ENCODE assay signal across 12 cellular contexts in genomic region chr20:45053441-45054351, GRCh38. TPM values are rescaled to one million over a fixed set of nuclear protein-coding genes. Genes with fewer than 3 reads are reported as not detected.
DNase-seq lines count a peak whose midpoint lies in the region; ATAC-seq and TF ChIP-seq lines count a peak whose summit lies in the region.
"Had no signal": no experiment of that assay in that cellular context is flagged by ENCODE, and none has a peak within 500 bp of the region (broad histone marks: within the 10 kb centered on the region; RNA-seq: fewer than 3 reads in every experiment).

No MANE protein-coding gene starts in this region.

- no peaks in the 10 kb centered on the region for H3K27me3 Mint-ChIP-seq in CD8-positive, alpha-beta memory T cell
- H3K27me3 Mint-ChIP-seq in GM23338 (ENCODE audit: insufficient read depth, low read depth, poor library complexity) (no peaks in the 10 kb centered on the region), glutamatergic neuron (ENCODE audit: unreplicated experiment) (no peaks in the 10 kb centered on the region)
- H3K27me3 Mint-ChIP-seq in activated naive CD8-positive, alpha-beta T cell treated with anti-CD3 and anti-CD28 coated beads, Interleukin-2, amount 10 ng/mL, durations not matched to agents 7 days and 5 days = no peaks in the 10 kb centered on the region
- H3K27me3 Mint-ChIP-seq in naive thymus-derived CD8-positive, alpha-beta T cell = no peaks in the 10 kb centered on the region

- no peak overlapping the region for H3K4me2 ChIP-seq in GM23338

- H3K4me3 Mint-ChIP-seq in CD8-positive, alpha-beta memory T cell = peak overlapping the region in 6 of 7 donors; percentile 11 to 59 (median 41)
- H3K4me3 Mint-ChIP-seq in GM23338 = no peak overlapping the region
- peak overlapping the region; percentile 39 for H3K4me3 Mint-ChIP-seq in activated naive CD8-positive, alpha-beta T cell treated with anti-CD3 and anti-CD28 coated beads, Interleukin-2, amount 10 ng/mL, durations not matched to agents 7 days and 5 days
- peak overlapping the region in 9 of 10 donors; percentile 6 to 65 (median 54) for H3K4me3 Mint-ChIP-seq in naive thymus-derived CD8-positive, alpha-beta T cell
- no peak overlapping the region for H3K4me3 Mint-ChIP-seq in glutamatergic neuron (ENCODE audit: unreplicated experiment)

- POLR2A ChIA-PET in CD8-positive, alpha-beta memory T cell (lab: Charles Lee) = interaction anchor here (0.6 to 0.9 kb wide), 2 partner anchors 10 to 746 kb away, joined by 3 read pairs; no protein-coding TSS in a partner anchor
- POLR2A ChIA-PET in activated naive CD8-positive, alpha-beta T cell treated with anti-CD3 and anti-CD28 coated beads, Interleukin-2, amount 10 ng/mL, durations not matched to agents 7 days and 5 days (lab: Charles Lee) = no interaction called here
- POLR2A ChIA-PET in naive thymus-derived CD8-positive, alpha-beta T cell (lab: Charles Lee) = interaction anchor here (0.5 to 1.9 kb wide), 8 partner anchors 10 to 124 kb away, joined by 3 to 5 read pairs (median 3); no protein-coding TSS in a partner anchor

- no peak overlapping the region for H2AFZ ChIP-seq in GM23338

- no peaks in the 10 kb centered on the region for H3K9me3 ChIP-seq in CD8-positive, alpha-beta memory T cell (ENCODE audit: low read length)

- H3K9me3 Mint-ChIP-seq in CD8-positive, alpha-beta memory T cell = no peaks in the 10 kb centered on the region
- H3K9me3 Mint-ChIP-seq in GM23338 (no peaks in the 10 kb centered on the region), glutamatergic neuron (ENCODE audit: unreplicated experiment) (no peaks in the 10 kb centered on the region)
- no peaks in the 10 kb centered on the region for H3K9me3 Mint-ChIP-seq in activated naive CD8-positive, alpha-beta T cell treated with anti-CD3 and anti-CD28 coated beads, Interleukin-2, amount 10 ng/mL, durations not matched to agents 7 days and 5 days
- no peaks in the 10 kb centered on the region for H3K9me3 Mint-ChIP-seq in naive thymus-derived CD8-positive, alpha-beta T cell

- H3K4me3 ChIP-seq in CD8-positive, alpha-beta memory T cell (ENCODE audit: low read length) = no peak overlapping the region
- H3K4me3 ChIP-seq in GM23338 = no peak overlapping the region

- H3K36me3 ChIP-seq in CD8-positive, alpha-beta memory T cell (ENCODE audit: insufficient read depth, low read length) = peaks cover 40% of the 10 kb centered on the region
- no peaks in the 10 kb centered on the region for H3K36me3 ChIP-seq in GM23338 (ENCODE audit: insufficient read depth)

- TF ChIP-seq CTCF in GM23338 (conservative IDR thresholded peaks at IDR 0.05; ENCODE audit: low read depth in 2 of 2) (no peak), glutamatergic neuron (IDR thresholded peaks at IDR 0.05; ENCODE audit: partially characterized antibody, unreplicated experiment) (no peak)

- no peak for ATAC-seq in GM23338
- ATAC-seq in activated naive CD8-positive, alpha-beta T cell treated with anti-CD3 and anti-CD28 coated beads, Interleukin-2, amount 10 ng/mL, durations not matched to agents 7 days and 5 days (ENCODE audit: low read depth) = peak; percentile 16
- ATAC-seq in naive thymus-derived CD8-positive, alpha-beta T cell = peak; percentile 21 to 26

- H3K9me2 ChIP-seq in GM23338 (ENCODE audit: insufficient read depth) = no peaks in the 10 kb centered on the region

- no peaks in the 10 kb centered on the region; the same call in 1 of the 2 replicates for H4K20me1 ChIP-seq in GM23338 (replicated peaks; ENCODE audit: insufficient read depth)

- H3K4me1 ChIP-seq in CD8-positive, alpha-beta memory T cell (ENCODE audit: insufficient read depth, low read length) = peaks cover 62% of the 10 kb centered on the region
- H3K4me1 ChIP-seq in GM23338 (ENCODE audit: insufficient read depth) = peaks cover 4% of the 10 kb centered on the region; the same call in 1 of the 2 replicates

- H3K27me3 ChIP-seq in CD8-positive, alpha-beta memory T cell (ENCODE audit: insufficient read depth, low read length, poor library complexity, severe bottlenecking) = no peaks in the 10 kb centered on the region
- H3K27me3 ChIP-seq in GM23338 (ENCODE audit: insufficient read depth) = no peaks in the 10 kb centered on the region

- peaks cover 81 to 92% (median 92%) of the 10 kb centered on the region in 3 donors for H3K4me1 Mint-ChIP-seq in CD8-positive, alpha-beta memory T cell
- H3K4me1 Mint-ChIP-seq in GM23338 (peaks cover 15% of the 10 kb centered on the region; the same call in 2 of the 3 replicates), glutamatergic neuron (ENCODE audit: low read depth, unreplicated experiment) (peaks cover 16% of the 10 kb centered on the region)
- peaks cover 59% of the 10 kb centered on the region for H3K4me1 Mint-ChIP-seq in activated naive CD8-positive, alpha-beta T cell treated with anti-CD3 and anti-CD28 coated beads, Interleukin-2, amount 10 ng/mL, durations not matched to agents 7 days and 5 days
- H3K4me1 Mint-ChIP-seq in naive thymus-derived CD8-positive, alpha-beta T cell = peaks cover 44 to 92% (median 83%) of the 10 kb centered on the region in 4 donors

- H3K27ac Mint-ChIP-seq in CD8-positive, alpha-beta memory T cell = peak overlapping the region; percentile 10 to 76 (median 62)
- peak overlapping the region; percentile 39 for H3K27ac Mint-ChIP-seq in GM23338
- H3K27ac Mint-ChIP-seq in activated naive CD8-positive, alpha-beta T cell treated with anti-CD3 and anti-CD28 coated beads, Interleukin-2, amount 10 ng/mL, durations not matched to agents 7 days and 5 days = peak overlapping the region; percentile 68
- H3K27ac Mint-ChIP-seq in naive thymus-derived CD8-positive, alpha-beta T cell = peak overlapping the region; percentile 16 to 84 (median 76)
- no peak overlapping the region for H3K27ac Mint-ChIP-seq in glutamatergic neuron (ENCODE audit: unreplicated experiment)

- no peak overlapping the region for H3K27ac ChIP-seq in CD8-positive, alpha-beta memory T cell (ENCODE audit: low read depth, low read length)
- no peak overlapping the region for H3K27ac ChIP-seq in GM23338 (ENCODE audit: low read depth)

- DNase-seq in CD8-positive, alpha-beta memory T cell = no peak
- no peak for DNase-seq in GM23338 (ENCODE audit: low spot score)
- DNase-seq in activated naive CD8-positive, alpha-beta T cell treated with anti-CD3 and anti-CD28 coated beads, Interleukin-2, amount 10 ng/mL, durations not matched to agents 7 days and 5 days = no peak
- DNase-seq in naive thymus-derived CD8-positive, alpha-beta T cell = no peak
- DNase-seq in NCI-H1436 (lab: John Stamatoyannopoulos, UW) = no peak
- no peak for DNase-seq in DMS153 (lab: John Stamatoyannopoulos, UW)
- DNase-seq in mesenteric fat pad (ENCODE audit: low spot score) = no peak
- DNase-seq in glutamatergic neuron = no peak
- DNase-seq: aorta; stimulated activated CD4-positive, alpha-beta T cell treated with anti-CD3 and anti-CD28 coated beads, Interleukin-4, amount 100 ng/mL, for 4 hours; T-helper 9 cell had no signal

- CTCF ChIA-PET in CD8-positive, alpha-beta memory T cell (lab: Charles Lee) = interaction anchor here (1.4 to 3.3 kb wide), 3 partner anchors 10 to 58 kb away, joined by 3 to 13 read pairs (median 9); no protein-coding TSS in a partner anchor

- H3K36me3 Mint-ChIP-seq in CD8-positive, alpha-beta memory T cell = peaks cover 9 to 84% (median 19%) of the 10 kb centered on the region in 3 donors
- H3K36me3 Mint-ChIP-seq in GM23338 (ENCODE audit: low read depth) (no peaks in the 10 kb centered on the region; the same call in 2 of the 3 replicates), glutamatergic neuron (ENCODE audit: unreplicated experiment) (no peaks in the 10 kb centered on the region)
- H3K36me3 Mint-ChIP-seq in activated naive CD8-positive, alpha-beta T cell treated with anti-CD3 and anti-CD28 coated beads, Interleukin-2, amount 10 ng/mL, durations not matched to agents 7 days and 5 days = peaks cover 21% of the 10 kb centered on the region
- peaks cover 4 to 82% (median 9%) of the 10 kb centered on the region in 3 donors for H3K36me3 Mint-ChIP-seq in naive thymus-derived CD8-positive, alpha-beta T cell

- no peaks in the 10 kb centered on the region; the same call in 1 of the 2 replicates for H3K79me2 ChIP-seq in GM23338 (replicated peaks; ENCODE audit: insufficient read depth)

- H3F3A ChIP-seq in GM23338 (replicated peaks; ENCODE audit: low read depth) = no peaks in the 10 kb centered on the region

TF ChIP-seq in GM23338, 12 proteins besides CTCF, POLR2A, EP300 and RAD21 (continues in another document):
- no peak for TF ChIP-seq POLR2AphosphoS5 (IDR thresholded peaks at IDR 0.05; ENCODE audit: low read depth)
- TF ChIP-seq ZNF331 (CRISPR knock-in tag; IDR thresholded peaks at IDR 0.05; ENCODE audit: low read depth) = no peak

RNA-seq across cellular contexts. Expression of gene KCNS1, which starts 47.2 kb away (rescaled TPM):
- under 1 TPM; 0.16 to 0.28 TPM for total RNA-seq in CD8-positive, alpha-beta memory T cell
- polyA plus RNA-seq in CD8-positive, alpha-beta memory T cell = not detected
- 0.97 and 3.2 TPM in 2 replicates for total RNA-seq in GM23338 (2014; rRNA removed; shearing (Covaris generic))
- 0.30 and 0.37 TPM in 2 replicates for polyA plus RNA-seq in GM23338 (2016; fragmentation: Nextera tagmentation; extraction: Ambion mirVana)
- under 1 TPM; 0.08 to 0.11 TPM for total RNA-seq in activated naive CD8-positive, alpha-beta T cell treated with anti-CD3 and anti-CD28 coated beads, Interleukin-2, amount 10 ng/mL, durations not matched to agents 7 days and 5 days
- total RNA-seq in naive thymus-derived CD8-positive, alpha-beta T cell = not detected
- polyA plus RNA-seq in naive thymus-derived CD8-positive, alpha-beta T cell = not detected
- not detected for total RNA-seq in mesenteric fat pad
- total RNA-seq in glutamatergic neuron (ENCODE audit: unreplicated experiment) = not detected
- total RNA-seq: aorta, NCI-H460 had no signal
- polyA plus RNA-seq: aorta had no signal

Comparison
In these comparisons a context has a peak if more than half of its experiments do, and no peak if none do; other contexts are left out.
1. H3K4me3 Mint-ChIP-seq: peak in CD8-positive, alpha-beta memory T cell (6 of 7), activated naive CD8-positive, alpha-beta T cell treated with anti-CD3 and anti-CD28 coated beads, Interleukin-2, amount 10 ng/mL, durations not matched to agents 7 days and 5 days (single experiment) and naive thymus-derived CD8-positive, alpha-beta T cell (9 of 10); none in GM23338 (single experiment) and glutamatergic neuron (single experiment).